22 cellular contexts compared by ENCODE assay signal in the genomic region with DNA sequence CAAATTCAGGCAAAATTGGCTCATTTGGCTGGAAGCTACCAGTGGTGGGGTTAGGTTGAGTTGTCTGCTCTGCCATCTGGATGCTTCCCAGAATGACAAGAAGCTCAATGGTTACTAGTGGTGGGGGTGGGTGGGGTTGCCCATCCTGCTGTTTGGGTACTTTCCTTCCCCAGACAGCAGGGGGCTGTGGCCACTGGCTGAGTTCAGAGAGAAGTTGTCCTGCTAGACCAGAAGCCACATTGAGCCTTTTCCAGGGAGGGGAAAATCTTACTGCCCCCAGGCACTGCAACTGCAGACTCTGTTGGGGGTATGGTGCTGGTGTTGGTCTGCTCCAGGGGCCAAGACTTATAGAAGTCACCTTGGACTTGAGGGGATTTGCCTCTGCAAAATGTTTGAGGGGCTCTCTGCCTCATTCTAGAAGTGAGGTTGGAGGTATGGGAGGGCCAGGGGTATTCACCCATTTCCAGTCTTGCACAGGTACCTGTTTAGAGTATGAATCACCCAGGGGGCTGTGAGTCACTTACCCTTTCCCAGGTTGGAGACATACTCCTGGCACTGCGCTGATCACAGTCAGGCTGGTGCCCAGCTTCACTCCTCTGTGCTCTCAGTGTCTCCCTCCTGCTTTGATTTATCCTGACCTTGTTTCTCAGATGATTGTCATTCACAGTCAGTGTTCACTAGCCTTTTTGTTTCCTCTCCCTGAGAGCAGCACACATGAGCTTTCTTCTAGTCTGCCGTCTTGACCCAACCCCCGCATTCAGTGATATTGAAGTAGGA.
DNase-seq lines count a peak whose midpoint lies in the region; ATAC-seq and TF ChIP-seq lines count a peak whose summit lies in the region.
"Had no signal": no experiment of that assay in that cellular context is flagged by ENCODE, and none has a peak within 500 bp of the region (broad histone marks: within the 10 kb centered on the region; RNA-seq: fewer than 3 reads in every experiment).

No MANE protein-coding gene starts in this region.

- no peak for TF ChIP-seq CTCF in RWPE1 (conservative IDR thresholded peaks at IDR 0.05; ENCODE audit: low read depth)
- TF ChIP-seq CTCF in fibroblast of mammary gland (conservative IDR thresholded peaks at IDR 0.05; ENCODE audit: control insufficient read depth, insufficient read depth, low read depth, low read length) = peak; percentile 8
- no peak for TF ChIP-seq CTCF in progenitor cell of endocrine pancreas (IDR thresholded peaks at IDR 0.05; ENCODE audit: unreplicated experiment)

- no peak for ATAC-seq in HG03432 (IDR thresholded peaks at IDR 0.05; ENCODE audit: unreplicated experiment)
- ATAC-seq: activated naive CD4-positive, alpha-beta T cell treated with anti-CD3 and anti-CD28 coated beads, Interleukin-2, amount 50 U/mL, for 72 hours; activated T-cell treated with anti-CD3 and anti-CD28 coated beads, Interleukin-2, amount 50 U/mL, for 72 hours; K562; lower lobe of right lung had no signal

- no peak overlapping the region for H3K27ac Mint-ChIP-seq in progenitor cell of endocrine pancreas
- H3K27ac Mint-ChIP-seq: activated B cell treated with CpG ODN at 0.5 μM for 24 hours; activated naive CD4-positive, alpha-beta T cell treated with anti-CD3 and anti-CD28 coated beads, Interleukin-2, amount 50 U/mL, for 72 hours; activated T-cell treated with anti-CD3 and anti-CD28 coated beads, Interleukin-2, amount 50 U/mL, for 72 hours had no signal

- H2BK5ac ChIP-seq in trophoblast cell (ENCODE audit: low read depth, low read length, poor library complexity) = no peak overlapping the region

- no peak overlapping the region for H3K4me3 ChIP-seq in H7 (ENCODE audit: insufficient read depth, low read depth, low read length)
- no peak overlapping the region for H3K4me3 ChIP-seq in fibroblast of mammary gland (ENCODE audit: control insufficient read depth, low read depth, low read length)
- no peak overlapping the region for H3K4me3 ChIP-seq in trophoblast cell (ENCODE audit: low read depth, low read length)
- H3K4me3 ChIP-seq: K562, lower lobe of right lung, skin epidermis had no signal

- no peak overlapping the region for H2BK120ac ChIP-seq in trophoblast cell (ENCODE audit: insufficient read depth, low read length, poor library complexity)

- no peak overlapping the region for H4K12ac ChIP-seq in trophoblast cell (ENCODE audit: low read depth, low read length)

- no peak overlapping the region for H4K8ac ChIP-seq in trophoblast cell (ENCODE audit: low read depth, low read length)

- CTCF ChIA-PET in RWPE1 (lab: Yijun Ruan, JAX) = no interaction called here

- no peak overlapping the region for H3K14ac ChIP-seq in trophoblast cell (ENCODE audit: low read length)

- no peaks in the 10 kb centered on the region for H3K27me3 Mint-ChIP-seq in progenitor cell of endocrine pancreas
- H3K27me3 Mint-ChIP-seq: activated B cell treated with CpG ODN at 0.5 μM for 24 hours had no signal

- H3K27ac ChIP-seq in RWPE1 = no peak overlapping the region
- no peak overlapping the region for H3K27ac ChIP-seq in trophoblast cell (ENCODE audit: low read depth, low read length)
- H3K27ac ChIP-seq: lower lobe of right lung, parathyroid adenoma, skin epidermis had no signal

- H3K79me1 ChIP-seq in trophoblast cell (ENCODE audit: low read length) = no peaks in the 10 kb centered on the region

- H3K27me3 ChIP-seq in H7 (ENCODE audit: control insufficient read depth, insufficient read depth, low read length) = no peaks in the 10 kb centered on the region
- H3K27me3 ChIP-seq in trophoblast cell (ENCODE audit: insufficient read depth, low read length) = no peaks in the 10 kb centered on the region

- H3K4me2 ChIP-seq in trophoblast cell (ENCODE audit: low read length) = no peak overlapping the region

- H3K4me1 Mint-ChIP-seq in progenitor cell of endocrine pancreas (ENCODE audit: low read depth) = no peaks in the 10 kb centered on the region
- H3K4me1 Mint-ChIP-seq: activated B cell treated with CpG ODN at 0.5 μM for 24 hours had no signal

- peaks cover 4 to 6% of the 10 kb centered on the region in 2 experiments for H3K4me1 ChIP-seq in trophoblast cell (ENCODE audit: control insufficient read depth in 1 of 2, insufficient read depth in 2 of 2, low read length in 2 of 2)
- H3K4me1 ChIP-seq: lower lobe of right lung, parathyroid adenoma had no signal

- no peaks in the 10 kb centered on the region for H3K79me2 ChIP-seq in trophoblast cell (ENCODE audit: control insufficient read depth, insufficient read depth, low read length, poor library complexity)
- H3K79me2 ChIP-seq: parathyroid adenoma had no signal

- H3K9me3 Mint-ChIP-seq in progenitor cell of endocrine pancreas (ENCODE audit: low read depth) = peaks cover 3% of the 10 kb centered on the region
- H3K9me3 Mint-ChIP-seq: activated B cell treated with CpG ODN at 0.5 μM for 24 hours had no signal

- H3K9ac ChIP-seq in trophoblast cell (ENCODE audit: low read length) = no peak overlapping the region
- H3K9ac ChIP-seq: parathyroid adenoma had no signal

- POLR2A ChIA-PET in RWPE1 (lab: Yijun Ruan, JAX; ENCODE audit: low non-redundant PET) = no interaction called here

- no peaks in the 10 kb centered on the region for H3K36me3 ChIP-seq in H7 (replicated peaks; ENCODE audit: control insufficient read depth, insufficient read depth, low read length)
- H3K36me3 ChIP-seq in trophoblast cell (ENCODE audit: control insufficient read depth in 1 of 2, insufficient read depth in 2 of 2, low read length in 2 of 2) = no peaks in the 10 kb centered on the region
- H3K36me3 ChIP-seq: lower lobe of right lung had no signal

- H4K91ac ChIP-seq in trophoblast cell (ENCODE audit: low read depth, low read length) = no peak overlapping the region

- WGBS in trophoblast cell (ENCODE audit: extremely low coverage, insufficient coverage, insufficient read length) = no CpG with 5 or more reads among the region's 3 CpGs

- no peak overlapping the region for H3K4ac ChIP-seq in trophoblast cell (ENCODE audit: low read depth, low read length)

- DNase-seq in H7 (peak; percentile 1), RWPE1 (ENCODE audit: low spot score) (peak; percentile 34), fibroblast of mammary gland (ENCODE audit: low read depth) (peak; percentile 5), trophoblast cell (no peak), progenitor cell of endocrine pancreas (ENCODE audit: low spot score, unreplicated experiment) (no peak)
- no peak for DNase-seq in activated CD4-positive, alpha-beta T cell treated with anti-CD3 and anti-CD28 coated beads, Interleukin-2, amount 50 U/mL, for 1 hour
- DNase-seq: activated B cell treated with CpG ODN at 0.5 μM for 24 hours; activated CD8-positive, alpha-beta memory T cell treated with anti-CD3 and anti-CD28 coated beads for 24 hours; activated T-cell treated with anti-CD3 and anti-CD28 coated beads, Interleukin-2, amount 50 U/mL, for 72 hours; AML-193; dermis blood vessel endothelial cell; lower lobe of right lung; NCI-H1092; NCI-H2081; NCI-H524 treated with DMSO at 0.1 percent for 48 hours; OCI-M1; stimulated activated CD4-positive, alpha-beta T cell treated with anti-CD3 and anti-CD28 coated beads, Interleukin-2, amount 100 ng/mL, for 48 hours had no signal

- no peaks in the 10 kb centered on the region for H3K9me3 ChIP-seq in trophoblast cell (ENCODE audit: insufficient read depth, low read depth, low read length)
- H3K9me3 ChIP-seq: lower lobe of right lung had no signal

- no peak overlapping the region for H2AFZ ChIP-seq in trophoblast cell (ENCODE audit: insufficient read depth, low read length, poor library complexity)
- H2AFZ ChIP-seq: parathyroid adenoma had no signal

- H3K18ac ChIP-seq in trophoblast cell (ENCODE audit: low read length) = no peak overlapping the region

- H3K36me3 Mint-ChIP-seq in progenitor cell of endocrine pancreas (ENCODE audit: insufficient read depth) = no peaks in the 10 kb centered on the region

- H2BK12ac ChIP-seq in trophoblast cell (ENCODE audit: low read length) = peak overlapping the region; percentile 26

- H3K23ac ChIP-seq in trophoblast cell (ENCODE audit: low read length) = no peak overlapping the region

- H2AK5ac ChIP-seq in trophoblast cell (ENCODE audit: low read length) = no peak overlapping the region

- no peak overlapping the region for H3K4me3 Mint-ChIP-seq in progenitor cell of endocrine pancreas (ENCODE audit: low read depth)
- H3K4me3 Mint-ChIP-seq: activated B cell treated with CpG ODN at 0.5 μM for 24 hours; activated T-cell treated with anti-CD3 and anti-CD28 coated beads, Interleukin-2, amount 50 U/mL, for 72 hours had no signal

Comparison
In these comparisons a context has a peak if more than half of its experiments do, and no peak if none do; other contexts are left out.
1. DNase-seq: peak in H7 (single experiment), RWPE1 (single experiment) and fibroblast of mammary gland (single experiment); none in trophoblast cell (0 of 2), activated CD4-positive, alpha-beta T cell treated with anti-CD3 and anti-CD28 coated beads, Interleukin-2, amount 50 U/mL, for 1 hour (single experiment) and progenitor cell of endocrine pancreas (single experiment).